ENCODE assay signal across 15 cellular contexts in genomic region chr9:99816392-99816791, GRCh38. TPM values are rescaled to one million over a fixed set of nuclear protein-coding genes. Genes with fewer than 3 reads are reported as not detected.
DNase-seq lines count a peak whose midpoint lies in the region; ATAC-seq and TF ChIP-seq lines count a peak whose summit lies in the region.
"Had no signal": no experiment of that assay in that cellular context is flagged by ENCODE, and none has a peak within 500 bp of the region (broad histone marks: within the 10 kb centered on the region; RNA-seq: fewer than 3 reads in every experiment).

No MANE protein-coding gene starts in this region.

- no peaks in the 10 kb centered on the region for H4K20me1 ChIP-seq in Loucy (ENCODE audit: insufficient read depth, low read length, poor library complexity, severe bottlenecking)

- WGBS in psoas muscle, 3 donors, result 72 to 80% (median 76%) methylated on average over 3 of the region's 3 CpGs

- H3K27me3 Mint-ChIP-seq in activated T-cell treated with anti-CD3 and anti-CD28 coated beads, Interleukin-2, amount 50 U/mL, for 72 hours (ENCODE audit: low read depth), result peaks cover 22% of the 10 kb centered on the region
- peaks cover 13% of the 10 kb centered on the region for H3K27me3 Mint-ChIP-seq in activated T-helper 2 cell treated with anti-CD3 and anti-CD28 coated beads, Interferon-gamma antibody, Interleukin-2, Interleukin-4, amounts not matched to agents 10 μg/mL and 5 μg/mL and 100 μg/mL, durations not matched to agents 14 hours and 24 hours and 36 hours (ENCODE audit: low read depth)

- peaks cover 6% of the 10 kb centered on the region; the same call in 1 of the 2 replicates for H3F3A ChIP-seq in Loucy (ENCODE audit: low read depth)

- DNase-seq in activated T-cell treated with anti-CD3 and anti-CD28 coated beads, Interleukin-2, amount 50 U/mL, for 72 hours, result no peak
- DNase-seq in activated T-cell treated with anti-CD3 and anti-CD28 coated beads, Interleukin-2, amount 50 U/mL, for 1 hour, result no peak
- no peak for DNase-seq in activated T-helper 2 cell treated with anti-CD3 and anti-CD28 coated beads, Interferon-gamma antibody, Interleukin-2, Interleukin-4, amounts not matched to agents 10 μg/mL and 5 μg/mL and 100 μg/mL, durations not matched to agents 14 hours and 24 hours and 36 hours (ENCODE audit: low spot score)
- DNase-seq in psoas muscle, result no peak
- no peak for DNase-seq in stimulated activated naive CD4-positive, alpha-beta T cell treated with Interleukin-2 at 50 U/mL for 16 hours (lab: John Stamatoyannopoulos, UW)
- DNase-seq: 8988T; AML-193; Caco-2; CD8-positive, alpha-beta memory T cell; GF-D8 had no signal

- no peaks in the 10 kb centered on the region for H3K36me3 Mint-ChIP-seq in activated T-cell treated with anti-CD3 and anti-CD28 coated beads, Interleukin-2, amount 50 U/mL, for 72 hours (ENCODE audit: insufficient read depth in 2 of 2)
- H3K36me3 Mint-ChIP-seq in activated T-helper 2 cell treated with anti-CD3 and anti-CD28 coated beads, Interferon-gamma antibody, Interleukin-2, Interleukin-4, amounts not matched to agents 10 μg/mL and 5 μg/mL and 100 μg/mL, durations not matched to agents 14 hours and 24 hours and 36 hours (ENCODE audit: low read depth), result peaks cover 3% of the 10 kb centered on the region

- H3K36me3 ChIP-seq in Loucy (ENCODE audit: insufficient read depth, low read length), result no peaks in the 10 kb centered on the region
- no peaks in the 10 kb centered on the region for H3K36me3 ChIP-seq in psoas muscle (ENCODE audit: insufficient read depth in 1 of 2, low read depth in 1 of 2)
- H3K36me3 ChIP-seq: BLaER1 had no signal

- H3K4me1 Mint-ChIP-seq in activated T-cell treated with anti-CD3 and anti-CD28 coated beads, Interleukin-2, amount 50 U/mL, for 72 hours (ENCODE audit: low read depth), result peaks cover 70% of the 10 kb centered on the region
- H3K4me1 Mint-ChIP-seq in activated T-helper 2 cell treated with anti-CD3 and anti-CD28 coated beads, Interferon-gamma antibody, Interleukin-2, Interleukin-4, amounts not matched to agents 10 μg/mL and 5 μg/mL and 100 μg/mL, durations not matched to agents 14 hours and 24 hours and 36 hours (ENCODE audit: low read depth), result peaks cover 59% of the 10 kb centered on the region

- no peak overlapping the region for H2AFZ ChIP-seq in Loucy (ENCODE audit: low read length)

- H3K9me3 ChIP-seq in Loucy (ENCODE audit: insufficient read depth, low read depth, low read length), result no peaks in the 10 kb centered on the region
- H3K9me3 ChIP-seq in psoas muscle, result no peaks in the 10 kb centered on the region
- H3K9me3 ChIP-seq: BLaER1, Caco-2 had no signal

- ATAC-seq in activated T-cell treated with anti-CD3 and anti-CD28 coated beads, Interleukin-2, amount 50 U/mL, for 72 hours (replicated peaks in 1 of 2), result no peak
- ATAC-seq in psoas muscle (no peak), HG02759 (IDR thresholded peaks at IDR 0.05; ENCODE audit: unreplicated experiment) (no peak), HG03460 (IDR thresholded peaks at IDR 0.05; ENCODE audit: unreplicated experiment) (no peak)
- ATAC-seq: HCT116 had no signal

- H3K79me2 ChIP-seq in Loucy (ENCODE audit: insufficient read depth, low read length), result no peaks in the 10 kb centered on the region; the same call in 1 of the 2 replicates

- peak overlapping the region; percentile 1 to 37 for H3K4me3 Mint-ChIP-seq in activated T-cell treated with anti-CD3 and anti-CD28 coated beads, Interleukin-2, amount 50 U/mL, for 72 hours
- H3K4me3 Mint-ChIP-seq in activated T-helper 2 cell treated with anti-CD3 and anti-CD28 coated beads, Interferon-gamma antibody, Interleukin-2, Interleukin-4, amounts not matched to agents 10 μg/mL and 5 μg/mL and 100 μg/mL, durations not matched to agents 14 hours and 24 hours and 36 hours (ENCODE audit: low read depth), result no peak overlapping the region

- intact Hi-C loops in activated T-helper 2 cell treated with anti-CD3 and anti-CD28 coated beads, Interferon-gamma antibody, Interleukin-2, Interleukin-4, amounts not matched to agents 10 μg/mL and 5 μg/mL and 100 μg/mL, durations not matched to agents 14 hours and 24 hours and 36 hours (cut with micrococcal nuclease), result loop anchor here (5.0 to 10.0 kb wide), 4 partner anchors 36 to 656 kb away; partner anchors contain the start of gene TMEFF1
- intact Hi-C loops in psoas muscle (cut with DNase I), result loop anchor here in 1 of 2 donors (5.0 kb wide), 1 partner anchor 364 kb away; no protein-coding TSS in a partner anchor

- peak overlapping the region; percentile 99 for H3K27ac ChIP-seq in psoas muscle
- H3K27ac ChIP-seq: BLaER1 had no signal

- H3K27ac Mint-ChIP-seq in activated T-cell treated with anti-CD3 and anti-CD28 coated beads, Interleukin-2, amount 50 U/mL, for 72 hours, result no peak overlapping the region
- peak overlapping the region; percentile 33 for H3K27ac Mint-ChIP-seq in activated T-helper 2 cell treated with anti-CD3 and anti-CD28 coated beads, Interferon-gamma antibody, Interleukin-2, Interleukin-4, amounts not matched to agents 10 μg/mL and 5 μg/mL and 100 μg/mL, durations not matched to agents 14 hours and 24 hours and 36 hours

- H3K27me3 ChIP-seq in Loucy (ENCODE audit: insufficient read depth, low read length, poor library complexity, severe bottlenecking) (no peaks in the 10 kb centered on the region), psoas muscle (ENCODE audit: insufficient read depth in 3 of 3, low read length in 2 of 3) (no peaks in the 10 kb centered on the region)
- H3K27me3 ChIP-seq: BLaER1 had no signal

- H3K4me1 ChIP-seq in Loucy (ENCODE audit: insufficient read depth, low read length, poor library complexity, severe bottlenecking) (peaks cover 48% of the 10 kb centered on the region), psoas muscle (peaks cover 25% of the 10 kb centered on the region)

- H3K4me3 ChIP-seq in Loucy (ENCODE audit: low read length, poor library complexity, severe bottlenecking) (no peak overlapping the region), psoas muscle (no peak overlapping the region)
- H3K4me3 ChIP-seq: BLaER1 had no signal

- H3K9ac ChIP-seq in Loucy (ENCODE audit: low read depth, low read length, poor library complexity, severe bottlenecking), result no peak overlapping the region
- H3K9ac ChIP-seq: BLaER1 had no signal

- H3K4me2 ChIP-seq in Loucy (ENCODE audit: low read depth, low read length, poor library complexity, severe bottlenecking), result peak overlapping the region; percentile 7

- TF ChIP-seq CTCF in Loucy (conservative IDR thresholded peaks at IDR 0.05; ENCODE audit: low read length) (no peak), psoas muscle (IDR thresholded peaks at IDR 0.05) (no peak)

- H3K9me3 Mint-ChIP-seq in activated T-cell treated with anti-CD3 and anti-CD28 coated beads, Interleukin-2, amount 50 U/mL, for 72 hours, result no peaks in the 10 kb centered on the region
- no peaks in the 10 kb centered on the region for H3K9me3 Mint-ChIP-seq in activated T-helper 2 cell treated with anti-CD3 and anti-CD28 coated beads, Interferon-gamma antibody, Interleukin-2, Interleukin-4, amounts not matched to agents 10 μg/mL and 5 μg/mL and 100 μg/mL, durations not matched to agents 14 hours and 24 hours and 36 hours
- H3K9me3 Mint-ChIP-seq: CD8-positive, alpha-beta memory T cell had no signal

- H3K9me2 ChIP-seq in Loucy (replicated peaks; ENCODE audit: low read depth, low read length), result no peaks in the 10 kb centered on the region

RNA-seq across cellular contexts. Expression of gene NR4A3, which starts 5.3 kb away (rescaled TPM):
- 10 to 100 TPM; 53.0 to 53.1 TPM for total RNA-seq in activated T-cell treated with anti-CD3 and anti-CD28 coated beads, Interleukin-2, amount 50 U/mL, for 72 hours
- 161 and 169 TPM in 2 replicates for total RNA-seq in activated T-helper 2 cell treated with anti-CD3 and anti-CD28 coated beads, Interferon-gamma antibody, Interleukin-2, Interleukin-4, amounts not matched to agents 10 μg/mL and 5 μg/mL and 100 μg/mL, durations not matched to agents 14 hours and 24 hours and 36 hours
- 10 to 100 TPM in 2 of 4 donors, 1 to 10 TPM in 2; 1.5 to 40.8 (median 15.3) TPM for total RNA-seq in psoas muscle
- 10 to 100 TPM in 1 of 3 donors, 1 to 10 TPM in 2; 2.0 to 11.0 (median 3.4) TPM for polyA plus RNA-seq in psoas muscle
